In genomic region chr2:20431772-20432171, GRCh38 we compare ENCODE assay signal across 2 cellular contexts.
TF ChIP-seq lines count a peak whose summit lies in the region.

No MANE protein-coding gene starts in this region.

TF ChIP-seq in K562, 482 proteins besides CTCF, POLR2A, EP300 and RAD21:
- peak; percentile 28; the same call in 1 of the 2 replicates for TF ChIP-seq GTF2E2 (tag; IDR thresholded peaks at IDR 0.05)
- TF ChIP-seq SETDB1 (IDR thresholded peaks at IDR 0.05; ENCODE audit: low read length): no peak
- TF ChIP-seq ZBTB11 (CRISPR knock-in tag; IDR thresholded peaks at IDR 0.05): 0 out of 6 replicates have a peak, but pooled peaks of 1 of the 3 experiments have one; percentile 11
- TF ChIP-seq USF1 (CRISPR knock-in tag; IDR thresholded peaks at IDR 0.05): no peak

TF ChIP-seq in HepG2, 621 proteins besides CTCF, POLR2A, EP300 and RAD21 (continues in another document):
- TF ChIP-seq ZNF710 (CRISPR knock-in tag; IDR thresholded peaks at IDR 0.05; ENCODE audit: borderline replicate concordance): peak; percentile 38; the same call in 1 of the 2 replicates
- TF ChIP-seq DNMT3B (CRISPR knock-in tag; conservative IDR thresholded peaks at IDR 0.05): no peak
- no peak for TF ChIP-seq TFE3 (CRISPR knock-in tag; IDR thresholded peaks at IDR 0.05)
- peak; percentile 75 for TF ChIP-seq NR2F2 (IDR thresholded peaks at IDR 0.05; ENCODE audit: borderline replicate concordance, low read depth)
- no peak for TF ChIP-seq ZNF510 (CRISPR knock-in tag; IDR thresholded peaks at IDR 0.05; ENCODE audit: low read depth)
- no peak for TF ChIP-seq ZNF430 (CRISPR knock-in tag; IDR thresholded peaks at IDR 0.05)
- TF ChIP-seq ZNF781 (CRISPR knock-in tag; IDR thresholded peaks at IDR 0.05; ENCODE audit: borderline replicate concordance, not compliant biosample characterization): no peak
- TF ChIP-seq, protein P1, sequence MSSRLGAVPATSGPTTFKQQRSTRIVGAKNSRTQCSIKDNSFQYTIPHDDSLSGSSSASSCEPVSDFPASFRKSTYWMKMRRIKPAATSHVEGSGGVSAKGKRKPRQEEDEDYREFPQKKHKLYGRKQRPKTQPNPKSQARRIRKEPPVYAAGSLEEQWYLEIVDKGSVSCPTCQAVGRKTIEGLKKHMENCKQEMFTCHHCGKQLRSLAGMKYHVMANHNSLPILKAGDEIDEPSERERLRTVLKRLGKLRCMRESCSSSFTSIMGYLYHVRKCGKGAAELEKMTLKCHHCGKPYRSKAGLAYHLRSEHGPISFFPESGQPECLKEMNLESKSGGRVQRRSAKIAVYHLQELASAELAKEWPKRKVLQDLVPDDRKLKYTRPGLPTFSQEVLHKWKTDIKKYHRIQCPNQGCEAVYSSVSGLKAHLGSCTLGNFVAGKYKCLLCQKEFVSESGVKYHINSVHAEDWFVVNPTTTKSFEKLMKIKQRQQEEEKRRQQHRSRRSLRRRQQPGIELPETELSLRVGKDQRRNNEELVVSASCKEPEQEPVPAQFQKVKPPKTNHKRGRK (CRISPR knock-in tag; IDR thresholded peaks at IDR 0.05): no peak
- TF ChIP-seq KAT7 (CRISPR knock-in tag; IDR thresholded peaks at IDR 0.05; ENCODE audit: borderline replicate concordance): no peak
- TF ChIP-seq ZNF550 (CRISPR knock-in tag; IDR thresholded peaks at IDR 0.05; ENCODE audit: borderline replicate concordance): no peak
- TF ChIP-seq ZBTB21 (CRISPR knock-in tag; IDR thresholded peaks at IDR 0.05): no peak
- TF ChIP-seq, protein P2, sequence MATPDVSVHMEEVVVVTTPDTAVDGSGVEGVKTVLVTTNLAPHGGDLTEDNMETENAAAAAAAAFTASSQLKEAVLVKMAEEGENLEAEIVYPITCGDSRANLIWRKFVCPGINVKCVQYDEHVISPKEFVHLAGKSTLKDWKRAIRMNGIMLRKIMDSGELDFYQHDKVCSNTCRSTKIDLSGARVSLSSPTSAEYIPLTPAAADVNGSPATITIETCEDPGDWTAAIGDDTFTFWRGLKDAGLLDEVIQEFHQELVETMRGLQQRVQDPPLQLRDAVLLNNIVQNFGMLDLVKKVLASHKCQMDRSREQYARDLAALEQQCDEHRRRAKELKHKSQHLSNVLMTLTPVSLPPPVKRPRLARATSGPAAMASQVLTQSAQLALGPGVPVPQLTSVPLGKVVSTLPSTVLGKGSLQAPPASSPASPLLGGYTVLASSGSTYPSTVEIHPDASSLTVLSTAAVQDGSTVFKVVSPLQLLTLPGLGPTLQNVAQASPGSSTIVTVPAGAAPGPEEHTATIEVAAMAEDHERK (CRISPR knock-in tag; IDR thresholded peaks at IDR 0.05; ENCODE audit: low read depth): no peak
- TF ChIP-seq JUNB (CRISPR knock-in tag; IDR thresholded peaks at IDR 0.05; ENCODE audit: borderline replicate concordance): no peak
- TF ChIP-seq KLF16 (CRISPR knock-in tag; IDR thresholded peaks at IDR 0.05): no peak
- no peak for TF ChIP-seq POLR2AphosphoS2 (IDR thresholded peaks at IDR 0.05; ENCODE audit: low read depth, low read length)
- TF ChIP-seq SRSF4 (IDR thresholded peaks at IDR 0.05; ENCODE audit: low read depth, low read length, poor library complexity, severe bottlenecking): no peak
- peak; percentile 22; the same call in 1 of the 2 replicates for TF ChIP-seq HIC2 (CRISPR knock-in tag; IDR thresholded peaks at IDR 0.05; ENCODE audit: low read depth)
- TF ChIP-seq SP1 (IDR thresholded peaks at IDR 0.05): no peak
- no peak for TF ChIP-seq SP1 (CRISPR knock-in tag; IDR thresholded peaks at IDR 0.05)
- no peak for TF ChIP-seq ZNF350 (CRISPR knock-in tag; IDR thresholded peaks at IDR 0.05; ENCODE audit: borderline replicate concordance, low read depth)
- no peak for TF ChIP-seq GPBP1L1 (CRISPR knock-in tag; IDR thresholded peaks at IDR 0.05)
- TF ChIP-seq ZNF337 (CRISPR knock-in tag; IDR thresholded peaks at IDR 0.05; ENCODE audit: borderline replicate concordance, low read depth): no peak
- TF ChIP-seq PAWR (CRISPR knock-in tag; IDR thresholded peaks at IDR 0.05; ENCODE audit: borderline replicate concordance): no peak
- no peak for TF ChIP-seq ZNF616 (CRISPR knock-in tag; IDR thresholded peaks at IDR 0.05; ENCODE audit: low read depth)
- TF ChIP-seq ZNF749 (CRISPR knock-in tag; IDR thresholded peaks at IDR 0.05; ENCODE audit: borderline replicate concordance): 0 out of 2 replicates have a peak, but pooled peaks have one; percentile 40
- TF ChIP-seq ZNF230 (CRISPR knock-in tag; IDR thresholded peaks at IDR 0.05): no peak
- no peak for TF ChIP-seq KDM5A (IDR thresholded peaks at IDR 0.05; ENCODE audit: borderline replicate concordance, low read length)
- TF ChIP-seq ZNF839 (CRISPR knock-in tag; IDR thresholded peaks at IDR 0.05; ENCODE audit: borderline replicate concordance): no peak
- TF ChIP-seq ZNF558 (CRISPR knock-in tag; IDR thresholded peaks at IDR 0.05; ENCODE audit: borderline replicate concordance): no peak
- no peak for TF ChIP-seq SMARCC2 (IDR thresholded peaks at IDR 0.05)
- no peak for TF ChIP-seq ZNF564 (CRISPR knock-in tag; IDR thresholded peaks at IDR 0.05)
- no peak for TF ChIP-seq PRMT3 (CRISPR knock-in tag; IDR thresholded peaks at IDR 0.05; ENCODE audit: borderline replicate concordance, low read depth)
- TF ChIP-seq, protein P3, sequence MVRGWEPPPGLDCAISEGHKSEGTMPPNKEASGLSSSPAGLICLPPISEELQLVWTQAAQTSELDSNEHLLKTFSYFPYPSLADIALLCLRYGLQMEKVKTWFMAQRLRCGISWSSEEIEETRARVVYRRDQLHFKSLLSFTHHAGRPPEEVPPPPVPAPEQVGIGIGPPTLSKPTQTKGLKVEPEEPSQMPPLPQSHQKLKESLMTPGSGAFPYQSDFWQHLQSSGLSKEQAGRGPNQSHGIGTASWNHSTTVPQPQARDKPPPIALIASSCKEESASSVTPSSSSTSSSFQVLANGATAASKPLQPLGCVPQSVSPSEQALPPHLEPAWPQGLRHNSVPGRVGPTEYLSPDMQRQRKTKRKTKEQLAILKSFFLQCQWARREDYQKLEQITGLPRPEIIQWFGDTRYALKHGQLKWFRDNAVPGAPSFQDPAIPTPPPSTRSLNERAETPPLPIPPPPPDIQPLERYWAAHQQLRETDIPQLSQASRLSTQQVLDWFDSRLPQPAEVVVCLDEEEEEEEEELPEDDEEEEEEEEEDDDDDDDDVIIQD (CRISPR knock-in tag; IDR thresholded peaks at IDR 0.05; ENCODE audit: low read depth): no peak; the same call in 1 of the 2 replicates
- TF ChIP-seq BCL6 (CRISPR knock-in tag; IDR thresholded peaks at IDR 0.05): no peak
- TF ChIP-seq ZNF713 (CRISPR knock-in tag; IDR thresholded peaks at IDR 0.05): no peak
- TF ChIP-seq, protein P4, sequence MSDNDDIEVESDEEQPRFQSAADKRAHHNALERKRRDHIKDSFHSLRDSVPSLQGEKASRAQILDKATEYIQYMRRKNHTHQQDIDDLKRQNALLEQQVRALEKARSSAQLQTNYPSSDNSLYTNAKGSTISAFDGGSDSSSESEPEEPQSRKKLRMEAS (IDR thresholded peaks at IDR 0.05): peak; percentile 8; the same call in 1 of the 2 replicates
- no peak; the same call in 1 of the 2 replicates for TF ChIP-seq FOXO1 (CRISPR knock-in tag; IDR thresholded peaks at IDR 0.05)
- no peak for TF ChIP-seq EZH2 (conservative IDR thresholded peaks at IDR 0.05; ENCODE audit: low read depth, low read length)
- no peak for TF ChIP-seq BRF2 (CRISPR knock-in tag; IDR thresholded peaks at IDR 0.05)
- TF ChIP-seq FOXP1 (IDR thresholded peaks at IDR 0.05): no peak
- peak; percentile 64 for TF ChIP-seq FOXP1 (CRISPR knock-in tag; IDR thresholded peaks at IDR 0.05)
- TF ChIP-seq SRF (IDR thresholded peaks at IDR 0.05; ENCODE audit: low read depth, low read length): no peak
- TF ChIP-seq, protein P5, sequence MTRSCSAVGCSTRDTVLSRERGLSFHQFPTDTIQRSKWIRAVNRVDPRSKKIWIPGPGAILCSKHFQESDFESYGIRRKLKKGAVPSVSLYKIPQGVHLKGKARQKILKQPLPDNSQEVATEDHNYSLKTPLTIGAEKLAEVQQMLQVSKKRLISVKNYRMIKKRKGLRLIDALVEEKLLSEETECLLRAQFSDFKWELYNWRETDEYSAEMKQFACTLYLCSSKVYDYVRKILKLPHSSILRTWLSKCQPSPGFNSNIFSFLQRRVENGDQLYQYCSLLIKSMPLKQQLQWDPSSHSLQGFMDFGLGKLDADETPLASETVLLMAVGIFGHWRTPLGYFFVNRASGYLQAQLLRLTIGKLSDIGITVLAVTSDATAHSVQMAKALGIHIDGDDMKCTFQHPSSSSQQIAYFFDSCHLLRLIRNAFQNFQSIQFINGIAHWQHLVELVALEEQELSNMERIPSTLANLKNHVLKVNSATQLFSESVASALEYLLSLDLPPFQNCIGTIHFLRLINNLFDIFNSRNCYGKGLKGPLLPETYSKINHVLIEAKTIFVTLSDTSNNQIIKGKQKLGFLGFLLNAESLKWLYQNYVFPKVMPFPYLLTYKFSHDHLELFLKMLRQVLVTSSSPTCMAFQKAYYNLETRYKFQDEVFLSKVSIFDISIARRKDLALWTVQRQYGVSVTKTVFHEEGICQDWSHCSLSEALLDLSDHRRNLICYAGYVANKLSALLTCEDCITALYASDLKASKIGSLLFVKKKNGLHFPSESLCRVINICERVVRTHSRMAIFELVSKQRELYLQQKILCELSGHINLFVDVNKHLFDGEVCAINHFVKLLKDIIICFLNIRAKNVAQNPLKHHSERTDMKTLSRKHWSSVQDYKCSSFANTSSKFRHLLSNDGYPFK (CRISPR knock-in tag; IDR thresholded peaks at IDR 0.05; ENCODE audit: borderline replicate concordance): no peak
- TF ChIP-seq, protein P6, sequence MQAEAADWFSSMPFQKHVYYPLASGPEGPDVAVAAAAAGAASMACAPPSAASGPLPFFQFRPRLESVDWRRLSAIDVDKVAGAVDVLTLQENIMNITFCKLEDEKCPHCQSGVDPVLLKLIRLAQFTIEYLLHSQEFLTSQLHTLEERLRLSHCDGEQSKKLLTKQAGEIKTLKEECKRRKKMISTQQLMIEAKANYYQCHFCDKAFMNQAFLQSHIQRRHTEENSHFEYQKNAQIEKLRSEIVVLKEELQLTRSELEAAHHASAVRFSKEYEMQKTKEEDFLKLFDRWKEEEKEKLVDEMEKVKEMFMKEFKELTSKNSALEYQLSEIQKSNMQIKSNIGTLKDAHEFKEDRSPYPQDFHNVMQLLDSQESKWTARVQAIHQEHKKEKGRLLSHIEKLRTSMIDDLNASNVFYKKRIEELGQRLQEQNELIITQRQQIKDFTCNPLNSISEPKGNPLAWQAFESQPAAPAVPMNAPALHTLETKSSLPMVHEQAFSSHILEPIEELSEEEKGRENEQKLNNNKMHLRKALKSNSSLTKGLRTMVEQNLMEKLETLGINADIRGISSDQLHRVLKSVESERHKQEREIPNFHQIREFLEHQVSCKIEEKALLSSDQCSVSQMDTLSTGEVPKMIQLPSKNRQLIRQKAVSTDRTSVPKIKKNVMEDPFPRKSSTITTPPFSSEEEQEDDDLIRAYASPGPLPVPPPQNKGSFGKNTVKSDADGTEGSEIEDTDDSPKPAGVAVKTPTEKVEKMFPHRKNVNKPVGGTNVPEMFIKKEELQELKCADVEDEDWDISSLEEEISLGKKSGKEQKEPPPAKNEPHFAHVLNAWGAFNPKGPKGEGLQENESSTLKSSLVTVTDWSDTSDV (CRISPR knock-in tag; IDR thresholded peaks at IDR 0.05): no peak
